Comparison of ENCODE assay signal across 8 cellular contexts in genomic region chr22:38455530-38456271, GRCh38. TPM values are rescaled to one million over a fixed set of nuclear protein-coding genes. Genes with fewer than 3 reads are reported as not detected.
A peak's percentile ranks its signal among the peaks of the same experiment; 100 is the strongest.
DNase-seq lines count a peak whose midpoint lies in the region; ATAC-seq and TF ChIP-seq lines count a peak whose summit lies in the region.

No MANE protein-coding gene starts in this region.

- in situ Hi-C loops in Panc1 (cut with HindIII; ENCODE audit: low pct_unique_long_range_greater_than_20kb, low sequenced_read_pairs), result no loop called here
- in situ Hi-C loops in gastrocnemius medialis (cut with MboI; ENCODE audit: low sequenced_read_pairs in 4 of 4), result no loop called here

- H3K27ac ChIP-seq in Panc1 (ENCODE audit: low read length) (no peak overlapping the region), gastrocnemius medialis (no peak overlapping the region)

- H3K4me3 ChIP-seq in Panc1 (ENCODE audit: low read depth in 2 of 2, low read length in 2 of 2) (peak overlapping the region; percentile 16 to 33; a peak in 3 of 4 replicates), fibroblast of pulmonary artery (replicated peaks; ENCODE audit: low read depth, low read length) (peak overlapping the region; percentile 29), gastrocnemius medialis (peak overlapping the region in 3 of 4 donors; percentile 28 to 51 (median 33))

- POLR2A ChIA-PET in Panc1 (lab: Charles Lee), result no interaction called here

- CTCF ChIA-PET in Panc1 (lab: Charles Lee), result no interaction called here

- no peaks in the 10 kb centered on the region for H3K36me3 ChIP-seq in Panc1 (ENCODE audit: control insufficient read depth, insufficient read depth, low read length)
- no peaks in the 10 kb centered on the region for H3K36me3 ChIP-seq in gastrocnemius medialis

- no peaks in the 10 kb centered on the region for H3K9me3 ChIP-seq in Panc1 (ENCODE audit: control insufficient read depth, insufficient read depth, low read depth, low read length)
- H3K9me3 ChIP-seq in gastrocnemius medialis, result no peaks in the 10 kb centered on the region

- no peaks in the 10 kb centered on the region for H3K27me3 ChIP-seq in Panc1 (ENCODE audit: control insufficient read depth, insufficient read depth, low read length)
- peaks cover 62 to 65% (median 63%) of the 10 kb centered on the region in 3 donors for H3K27me3 ChIP-seq in gastrocnemius medialis

- no peak for TF ChIP-seq CTCF in Panc1 (IDR thresholded peaks at IDR 0.05)
- no peak for TF ChIP-seq CTCF in fibroblast of pulmonary artery (IDR thresholded peaks at IDR 0.05; ENCODE audit: low read length, missing control alignments)
- no peak for TF ChIP-seq CTCF in gastrocnemius medialis (IDR thresholded peaks at IDR 0.05 in 4 of 5, conservative IDR thresholded peaks at IDR 0.05 in 1 of 5)

- intact Hi-C loops in Panc1 (cut with micrococcal nuclease; ENCODE audit: unreplicated experiment) (no loop called here), gastrocnemius medialis (cut with DNase I; ENCODE audit: low total_unique reads) (no loop called here), posterior vena cava (cut with DNase I) (no loop called here)

- peak; percentile 51 for DNase-seq in DMS53 (lab: John Stamatoyannopoulos, UW)
- DNase-seq in DMS53 treated with DMSO at 0.1 percent for 48 hours (lab: John Stamatoyannopoulos, UW; ENCODE audit: unreplicated experiment), result no peak
- no peak for DNase-seq in Panc1 (ENCODE audit: low read depth, low spot score)
- no peak for DNase-seq in fibroblast of pulmonary artery (ENCODE audit: low read depth)
- DNase-seq in gastrocnemius medialis, result no peak
- DNase-seq in posterior vena cava (ENCODE audit: low spot score), result no peak
- DNase-seq in activated effector memory CD4-positive, alpha-beta T cell treated with anti-CD3 and anti-CD28 coated beads, Interleukin-2, amount 50 U/mL, for 16 hours, result no peak

- no peak for TF ChIP-seq POLR2A in gastrocnemius medialis (IDR thresholded peaks at IDR 0.05)

- BruUV-seq in Panc1 (replicated peaks; lab: Mats Ljungman, UMichigan), result no TSS peak

- no peaks in the 10 kb centered on the region for H3K4me1 ChIP-seq in Panc1 (ENCODE audit: control insufficient read depth, insufficient read depth, low read length)
- H3K4me1 ChIP-seq in gastrocnemius medialis, result no peaks in the 10 kb centered on the region

- ATAC-seq in Panc1 (no peak), gastrocnemius medialis (no peak), GM19035 (IDR thresholded peaks at IDR 0.05; ENCODE audit: unreplicated experiment) (no peak)

RNA-seq across cellular contexts. Expression of gene KCNJ4, which starts 0.7 kb away (rescaled TPM):
- total RNA-seq in Panc1 (2021; ENCODE audit: unreplicated experiment), result 0.18 TPM
- polyA plus RNA-seq in Panc1 (2012; ENCODE audit: insufficient read length), result 0.81 TPM
- total RNA-seq in gastrocnemius medialis, result not detected
- not detected for total RNA-seq in posterior vena cava

RNA-seq across cellular contexts. Expression of gene KDELR3, which starts 12.2 kb away (rescaled TPM):
- total RNA-seq in Panc1 (2021; ENCODE audit: unreplicated experiment) (11.6 TPM), gastrocnemius medialis (1 to 10 TPM in 2 of 4 donors, under 1 TPM in 1, not detected in 1; 0.34 to 2.0 (median 1.3) TPM), posterior vena cava (10 to 100 TPM; 14.5 to 23.1 TPM)
- 12.0 TPM for polyA plus RNA-seq in Panc1 (2012; ENCODE audit: insufficient read length)

RNA-seq across cellular contexts. Expression of gene DDX17, which starts 50.4 kb away (rescaled TPM):
- total RNA-seq in Panc1 (2021; ENCODE audit: unreplicated experiment), result 277 TPM
- 117 TPM for polyA plus RNA-seq in Panc1 (2012; ENCODE audit: insufficient read length)
- total RNA-seq in gastrocnemius medialis, result 100 to 1,000 TPM; 108 to 329 (median 206) TPM
- 100 to 1,000 TPM; 260 to 323 TPM for total RNA-seq in posterior vena cava
